1 cellular context compared by ENCODE assay signal in the genomic region with DNA sequence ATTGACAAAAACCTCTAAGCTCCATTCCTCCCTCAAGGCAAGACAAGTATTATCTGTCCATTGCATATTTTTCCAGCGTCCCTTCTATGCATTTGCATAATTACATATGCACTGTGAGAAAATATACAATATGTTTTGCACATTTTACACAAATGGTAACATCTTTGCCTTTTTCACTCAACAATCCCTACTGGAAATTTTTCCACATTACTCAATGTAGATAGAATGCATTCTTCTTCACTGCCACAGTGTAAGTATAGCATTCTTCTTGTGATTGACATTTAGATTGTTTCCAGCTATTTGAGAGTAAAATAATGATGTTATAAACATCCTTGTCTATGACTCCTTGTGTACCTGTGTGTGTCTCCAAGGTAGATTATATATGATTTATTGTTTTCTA.
TF ChIP-seq lines count a peak whose summit lies in the region.

No MANE protein-coding gene starts in this region.

TF ChIP-seq in SK-N-SH treated with all-trans-retinoic acid at 6 μM for 48 hours, 23 proteins besides CTCF, POLR2A, EP300 and RAD21:
- TF ChIP-seq, protein P1, sequence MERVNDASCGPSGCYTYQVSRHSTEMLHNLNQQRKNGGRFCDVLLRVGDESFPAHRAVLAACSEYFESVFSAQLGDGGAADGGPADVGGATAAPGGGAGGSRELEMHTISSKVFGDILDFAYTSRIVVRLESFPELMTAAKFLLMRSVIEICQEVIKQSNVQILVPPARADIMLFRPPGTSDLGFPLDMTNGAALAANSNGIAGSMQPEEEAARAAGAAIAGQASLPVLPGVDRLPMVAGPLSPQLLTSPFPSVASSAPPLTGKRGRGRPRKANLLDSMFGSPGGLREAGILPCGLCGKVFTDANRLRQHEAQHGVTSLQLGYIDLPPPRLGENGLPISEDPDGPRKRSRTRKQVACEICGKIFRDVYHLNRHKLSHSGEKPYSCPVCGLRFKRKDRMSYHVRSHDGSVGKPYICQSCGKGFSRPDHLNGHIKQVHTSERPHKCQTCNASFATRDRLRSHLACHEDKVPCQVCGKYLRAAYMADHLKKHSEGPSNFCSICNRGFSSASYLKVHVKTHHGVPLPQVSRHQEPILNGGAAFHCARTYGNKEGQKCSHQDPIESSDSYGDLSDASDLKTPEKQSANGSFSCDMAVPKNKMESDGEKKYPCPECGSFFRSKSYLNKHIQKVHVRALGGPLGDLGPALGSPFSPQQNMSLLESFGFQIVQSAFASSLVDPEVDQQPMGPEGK (CRISPR knock-in tag; IDR thresholded peaks at IDR 0.05; ENCODE audit: borderline replicate concordance): no peak
- TF ChIP-seq ZNF565 (CRISPR knock-in tag; conservative IDR thresholded peaks at IDR 0.05; ENCODE audit: low read depth): no peak
- TF ChIP-seq ZFP3 (CRISPR knock-in tag; IDR thresholded peaks at IDR 0.05): no peak
- TF ChIP-seq ZNF70 (CRISPR knock-in tag; IDR thresholded peaks at IDR 0.05): no peak
- TF ChIP-seq ESRRG (CRISPR knock-in tag; IDR thresholded peaks at IDR 0.05): no peak
- TF ChIP-seq ARNTL (CRISPR knock-in tag; IDR thresholded peaks at IDR 0.05; ENCODE audit: borderline replicate concordance, low read depth): no peak
- TF ChIP-seq ZC3H10 (CRISPR knock-in tag; IDR thresholded peaks at IDR 0.05): no peak
- TF ChIP-seq CSDC2 (CRISPR knock-in tag; IDR thresholded peaks at IDR 0.05): no peak
- TF ChIP-seq, protein P2, sequence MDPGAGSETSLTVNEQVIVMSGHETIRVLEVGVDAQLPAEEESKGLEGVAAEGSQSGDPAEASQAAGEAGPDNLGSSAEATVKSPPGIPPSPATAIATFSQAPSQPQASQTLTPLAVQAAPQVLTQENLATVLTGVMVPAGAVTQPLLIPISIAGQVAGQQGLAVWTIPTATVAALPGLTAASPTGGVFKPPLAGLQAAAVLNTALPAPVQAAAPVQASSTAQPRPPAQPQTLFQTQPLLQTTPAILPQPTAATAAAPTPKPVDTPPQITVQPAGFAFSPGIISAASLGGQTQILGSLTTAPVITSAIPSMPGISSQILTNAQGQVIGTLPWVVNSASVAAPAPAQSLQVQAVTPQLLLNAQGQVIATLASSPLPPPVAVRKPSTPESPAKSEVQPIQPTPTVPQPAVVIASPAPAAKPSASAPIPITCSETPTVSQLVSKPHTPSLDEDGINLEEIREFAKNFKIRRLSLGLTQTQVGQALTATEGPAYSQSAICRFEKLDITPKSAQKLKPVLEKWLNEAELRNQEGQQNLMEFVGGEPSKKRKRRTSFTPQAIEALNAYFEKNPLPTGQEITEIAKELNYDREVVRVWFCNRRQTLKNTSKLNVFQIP (CRISPR knock-in tag; IDR thresholded peaks at IDR 0.05; ENCODE audit: borderline replicate concordance, low read depth): no peak
- no peak for TF ChIP-seq ISL1 (CRISPR knock-in tag; IDR thresholded peaks at IDR 0.05)
- TF ChIP-seq CSRNP3 (CRISPR knock-in tag; IDR thresholded peaks at IDR 0.05): no peak
- no peak for TF ChIP-seq OSR1 (CRISPR knock-in tag; IDR thresholded peaks at IDR 0.05)
